2 cellular contexts compared by ENCODE assay signal in genomic region chr19:10321874-10322835, GRCh38.
TF ChIP-seq lines count a peak whose summit lies in the region.

No MANE protein-coding gene starts in this region.

TF ChIP-seq in HepG2, 621 proteins besides CTCF, POLR2A, EP300 and RAD21:
- no peak for TF ChIP-seq FLYWCH1 (CRISPR knock-in tag; IDR thresholded peaks at IDR 0.05)
- TF ChIP-seq ZBTB7B (CRISPR knock-in tag; IDR thresholded peaks at IDR 0.05), result no peak
- peak; percentile 67 for TF ChIP-seq AGO2 (optimal IDR thresholded peaks at IDR 0.05; ENCODE audit: low read depth, low read length)
- 0 out of 2 replicates have a peak, but pooled peaks have one; percentile 9 for TF ChIP-seq ZNF687 (CRISPR knock-in tag; IDR thresholded peaks at IDR 0.05)
TF ChIP-seq in HepG2: peak in this region for 2.

TF ChIP-seq in HEK293T, 16 proteins besides CTCF, POLR2A, EP300 and RAD21:
- TF ChIP-seq FOXA1 (IDR thresholded peaks at IDR 0.05), result no peak
- TF ChIP-seq ARNT (IDR thresholded peaks at IDR 0.05), result no peak
- TF ChIP-seq CTBP1 (IDR thresholded peaks at IDR 0.05; ENCODE audit: borderline replicate concordance), result no peak
- no peak for TF ChIP-seq SUZ12 (IDR thresholded peaks at IDR 0.05)
- TF ChIP-seq NFRKB (IDR thresholded peaks at IDR 0.05), result no peak
- no peak for TF ChIP-seq ZNF384 (IDR thresholded peaks at IDR 0.05)
- no peak for TF ChIP-seq PKNOX1 (IDR thresholded peaks at IDR 0.05)
- no peak for TF ChIP-seq SP1 (IDR thresholded peaks at IDR 0.05)
- no peak for TF ChIP-seq HDGF (IDR thresholded peaks at IDR 0.05; ENCODE audit: borderline replicate concordance)
- no peak for TF ChIP-seq FOXK2 (IDR thresholded peaks at IDR 0.05)
- no peak for TF ChIP-seq LEF1 (IDR thresholded peaks at IDR 0.05; ENCODE audit: borderline replicate concordance)
- no peak for TF ChIP-seq L3MBTL2 (conservative IDR thresholded peaks at IDR 0.05)
- no peak for TF ChIP-seq ELF4 (IDR thresholded peaks at IDR 0.05)
